In the genomic region with DNA sequence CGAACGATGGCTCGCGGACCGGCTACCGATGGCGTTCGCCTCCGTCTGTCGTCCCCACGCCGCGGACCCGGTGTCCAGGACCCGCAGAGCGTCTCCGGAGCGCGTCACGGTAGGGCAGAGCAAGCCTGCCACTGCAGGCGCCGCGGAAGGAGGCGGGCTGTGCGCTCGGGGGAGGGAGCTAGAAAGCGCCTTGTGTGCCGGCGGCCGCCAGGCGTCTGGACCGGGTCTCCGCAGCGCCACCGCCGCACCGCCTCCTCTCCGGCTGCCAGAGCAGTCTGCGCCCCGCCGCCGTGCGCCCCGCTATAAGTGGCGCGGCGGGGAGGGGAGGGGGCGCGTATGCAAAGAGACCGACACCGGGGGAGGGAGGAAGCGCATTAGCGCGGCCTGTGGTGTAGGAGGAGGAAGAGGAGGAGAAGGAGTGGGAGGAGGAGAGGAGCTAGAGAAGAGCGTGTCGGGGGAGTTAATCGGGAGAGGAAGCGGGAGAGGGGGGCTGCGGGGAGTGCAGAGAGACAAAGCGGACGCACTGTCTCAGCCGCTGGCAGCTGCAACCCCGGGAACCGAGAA, we compare ENCODE assay signal across 1 cellular context.
TF ChIP-seq lines count a peak whose summit lies in the region.

A gene with protein sequence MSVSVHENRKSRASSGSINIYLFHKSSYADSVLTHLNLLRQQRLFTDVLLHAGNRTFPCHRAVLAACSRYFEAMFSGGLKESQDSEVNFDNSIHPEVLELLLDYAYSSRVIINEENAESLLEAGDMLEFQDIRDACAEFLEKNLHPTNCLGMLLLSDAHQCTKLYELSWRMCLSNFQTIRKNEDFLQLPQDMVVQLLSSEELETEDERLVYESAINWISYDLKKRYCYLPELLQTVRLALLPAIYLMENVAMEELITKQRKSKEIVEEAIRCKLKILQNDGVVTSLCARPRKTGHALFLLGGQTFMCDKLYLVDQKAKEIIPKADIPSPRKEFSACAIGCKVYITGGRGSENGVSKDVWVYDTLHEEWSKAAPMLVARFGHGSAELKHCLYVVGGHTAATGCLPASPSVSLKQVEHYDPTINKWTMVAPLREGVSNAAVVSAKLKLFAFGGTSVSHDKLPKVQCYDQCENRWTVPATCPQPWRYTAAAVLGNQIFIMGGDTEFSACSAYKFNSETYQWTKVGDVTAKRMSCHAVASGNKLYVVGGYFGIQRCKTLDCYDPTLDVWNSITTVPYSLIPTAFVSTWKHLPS (minus strand): TSS at position 279 of the 564 bp plus-strand sequence. CDS start 4,243 bp downstream, outside the sequence.

TF ChIP-seq in K562, 482 proteins besides CTCF, POLR2A, EP300 and RAD21 (continued from another document and continues in another):
- TF ChIP-seq SP1 (CRISPR knock-in tag; IDR thresholded peaks at IDR 0.05) (peak; percentile 69), ZBED1 (IDR thresholded peaks at IDR 0.05) (no peak), CCNT2 (IDR thresholded peaks at IDR 0.05; ENCODE audit: borderline replicate concordance, extremely low read depth, insufficient read length, low read depth, low read length) (peak; percentile 51), STAT5A (IDR thresholded peaks at IDR 0.05; ENCODE audit: borderline replicate concordance, low read length) (no peak), HMGN3 (IDR thresholded peaks at IDR 0.05; ENCODE audit: borderline replicate concordance, extremely low read depth, insufficient read length, low read depth, low read length) (peak; percentile 30), ARID2 (IDR thresholded peaks at IDR 0.05) (no peak), HNRNPLL (IDR thresholded peaks at IDR 0.05; ENCODE audit: low read depth, low read length, poor library complexity, severe bottlenecking) (peak; percentile 82), YY1 (IDR thresholded peaks at IDR 0.05; ENCODE audit: borderline replicate concordance in 1 of 3, control insufficient read depth in 1 of 3, extremely low read depth in 1 of 3, insufficient read depth in 3 of 3, insufficient read length in 1 of 3, insufficient replicate concordance in 2 of 3, low read depth in 1 of 3, low read length in 2 of 3) (peak in 1 of 3 experiments; percentile 22), FOSL1 (tag; conservative IDR thresholded peaks at IDR 0.05) (no peak), MTF1 (CRISPR knock-in tag; IDR thresholded peaks at IDR 0.05; ENCODE audit: borderline replicate concordance) (no peak), MYNN (IDR thresholded peaks at IDR 0.05) (peak; percentile 23; the same call in 1 of the 2 replicates), MYNN (CRISPR knock-in tag; IDR thresholded peaks at IDR 0.05) (no peak), ZNF232 (CRISPR knock-in tag; IDR thresholded peaks at IDR 0.05) (0 out of 2 replicates have a peak, but pooled peaks have one; percentile 19), POLR2G (IDR thresholded peaks at IDR 0.05; ENCODE audit: low read depth, low read length) (peak; percentile 75), PHTF2 (CRISPR knock-in tag; IDR thresholded peaks at IDR 0.05) (no peak), CTBP1 (IDR thresholded peaks at IDR 0.05; ENCODE audit: borderline replicate concordance) (peak; percentile 90), CBX3 (IDR thresholded peaks at IDR 0.05; ENCODE audit: borderline replicate concordance in 1 of 2, low read length in 2 of 2) (no peak), ZBTB7A (IDR thresholded peaks at IDR 0.05; ENCODE audit: borderline replicate concordance, control insufficient read depth, low read depth, low read length) (peak; percentile 45; the same call in 1 of the 2 replicates), L3MBTL2 (IDR thresholded peaks at IDR 0.05) (peak; percentile 41; the same call in 1 of the 2 replicates), PHF8 (IDR thresholded peaks at IDR 0.05; ENCODE audit: borderline replicate concordance, low read length) (no peak), SRSF7 (optimal IDR thresholded peaks at IDR 0.05; ENCODE audit: low read depth, low read length) (no peak), KAT7 (CRISPR knock-in tag; IDR thresholded peaks at IDR 0.05; ENCODE audit: borderline replicate concordance) (peak; percentile 89; the same call in 1 of the 2 replicates), PHF20 (IDR thresholded peaks at IDR 0.05; ENCODE audit: partially characterized antibody) (no peak), CREB1 (IDR thresholded peaks at IDR 0.05) (no peak), CREB1 (CRISPR knock-in tag; IDR thresholded peaks at IDR 0.05) (peak; percentile 23; the same call in 1 of the 2 replicates), BCOR (IDR thresholded peaks at IDR 0.05) (peak; percentile 35; the same call in 1 of the 2 replicates), GTF2E2 (tag; IDR thresholded peaks at IDR 0.05) (no peak), DDX20 (tag; IDR thresholded peaks at IDR 0.05; ENCODE audit: low read depth) (no peak), STAG1 (CRISPR knock-in tag; IDR thresholded peaks at IDR 0.05; ENCODE audit: borderline replicate concordance) (peak; percentile 55; the same call in 1 of the 2 replicates), MAZ (CRISPR knock-in tag; conservative IDR thresholded peaks at IDR 0.05 in 1 of 2, IDR thresholded peaks at IDR 0.05 in 1 of 2) (peak in 1 of 2 experiments; percentile 43; a peak in 1 of 4 replicates), ZNF175 (CRISPR knock-in tag; IDR thresholded peaks at IDR 0.05; ENCODE audit: low read depth) (no peak), SAFB2 (IDR thresholded peaks at IDR 0.05; ENCODE audit: borderline replicate concordance, low read depth, low read length, severe bottlenecking) (no peak), MTA3 (IDR thresholded peaks at IDR 0.05; ENCODE audit: borderline replicate concordance) (peak; percentile 35; the same call in 1 of the 2 replicates), CXXC5 (CRISPR knock-in tag; IDR thresholded peaks at IDR 0.05) (peak; percentile 51), GABPB1 (CRISPR knock-in tag; IDR thresholded peaks at IDR 0.05) (peak; percentile 57; the same call in 1 of the 2 replicates), MEF2D (tag; conservative IDR thresholded peaks at IDR 0.05; ENCODE audit: low read depth) (no peak), TOE1 (IDR thresholded peaks at IDR 0.05; ENCODE audit: borderline replicate concordance) (no peak), TOE1 (CRISPR knock-in tag; IDR thresholded peaks at IDR 0.05; ENCODE audit: borderline replicate concordance, low read depth) (no peak), NCOA6 (IDR thresholded peaks at IDR 0.05) (no peak), FUS (optimal IDR thresholded peaks at IDR 0.05; ENCODE audit: low read depth, low read length) (peak; percentile 48), CREBBP (IDR thresholded peaks at IDR 0.05; ENCODE audit: low read depth, low read length) (no peak)
- TF ChIP-seq, protein P1, sequence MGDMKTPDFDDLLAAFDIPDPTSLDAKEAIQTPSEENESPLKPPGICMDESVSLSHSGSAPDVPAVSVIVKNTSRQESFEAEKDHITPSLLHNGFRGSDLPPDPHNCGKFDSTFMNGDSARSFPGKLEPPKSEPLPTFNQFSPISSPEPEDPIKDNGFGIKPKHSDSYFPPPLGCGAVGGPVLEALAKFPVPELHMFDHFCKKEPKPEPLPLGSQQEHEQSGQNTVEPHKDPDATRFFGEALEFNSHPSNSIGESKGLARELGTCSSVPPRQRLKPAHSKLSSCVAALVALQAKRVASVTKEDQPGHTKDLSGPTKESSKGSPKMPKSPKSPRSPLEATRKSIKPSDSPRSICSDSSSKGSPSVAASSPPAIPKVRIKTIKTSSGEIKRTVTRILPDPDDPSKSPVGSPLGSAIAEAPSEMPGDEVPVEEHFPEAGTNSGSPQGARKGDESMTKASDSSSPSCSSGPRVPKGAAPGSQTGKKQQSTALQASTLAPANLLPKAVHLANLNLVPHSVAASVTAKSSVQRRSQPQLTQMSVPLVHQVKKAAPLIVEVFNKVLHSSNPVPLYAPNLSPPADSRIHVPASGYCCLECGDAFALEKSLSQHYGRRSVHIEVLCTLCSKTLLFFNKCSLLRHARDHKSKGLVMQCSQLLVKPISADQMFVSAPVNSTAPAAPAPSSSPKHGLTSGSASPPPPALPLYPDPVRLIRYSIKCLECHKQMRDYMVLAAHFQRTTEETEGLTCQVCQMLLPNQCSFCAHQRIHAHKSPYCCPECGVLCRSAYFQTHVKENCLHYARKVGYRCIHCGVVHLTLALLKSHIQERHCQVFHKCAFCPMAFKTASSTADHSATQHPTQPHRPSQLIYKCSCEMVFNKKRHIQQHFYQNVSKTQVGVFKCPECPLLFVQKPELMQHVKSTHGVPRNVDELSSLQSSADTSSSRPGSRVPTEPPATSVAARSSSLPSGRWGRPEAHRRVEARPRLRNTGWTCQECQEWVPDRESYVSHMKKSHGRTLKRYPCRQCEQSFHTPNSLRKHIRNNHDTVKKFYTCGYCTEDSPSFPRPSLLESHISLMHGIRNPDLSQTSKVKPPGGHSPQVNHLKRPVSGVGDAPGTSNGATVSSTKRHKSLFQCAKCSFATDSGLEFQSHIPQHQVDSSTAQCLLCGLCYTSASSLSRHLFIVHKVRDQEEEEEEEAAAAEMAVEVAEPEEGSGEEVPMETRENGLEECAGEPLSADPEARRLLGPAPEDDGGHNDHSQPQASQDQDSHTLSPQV (IDR thresholded peaks at IDR 0.05): no peak
- TF ChIP-seq, protein P2, sequence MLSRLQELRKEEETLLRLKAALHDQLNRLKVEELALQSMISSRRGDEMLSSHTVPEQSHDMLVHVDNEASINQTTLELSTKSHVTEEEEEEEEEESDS (CRISPR knock-in tag; IDR thresholded peaks at IDR 0.05): no peak
- TF ChIP-seq, protein P3, sequence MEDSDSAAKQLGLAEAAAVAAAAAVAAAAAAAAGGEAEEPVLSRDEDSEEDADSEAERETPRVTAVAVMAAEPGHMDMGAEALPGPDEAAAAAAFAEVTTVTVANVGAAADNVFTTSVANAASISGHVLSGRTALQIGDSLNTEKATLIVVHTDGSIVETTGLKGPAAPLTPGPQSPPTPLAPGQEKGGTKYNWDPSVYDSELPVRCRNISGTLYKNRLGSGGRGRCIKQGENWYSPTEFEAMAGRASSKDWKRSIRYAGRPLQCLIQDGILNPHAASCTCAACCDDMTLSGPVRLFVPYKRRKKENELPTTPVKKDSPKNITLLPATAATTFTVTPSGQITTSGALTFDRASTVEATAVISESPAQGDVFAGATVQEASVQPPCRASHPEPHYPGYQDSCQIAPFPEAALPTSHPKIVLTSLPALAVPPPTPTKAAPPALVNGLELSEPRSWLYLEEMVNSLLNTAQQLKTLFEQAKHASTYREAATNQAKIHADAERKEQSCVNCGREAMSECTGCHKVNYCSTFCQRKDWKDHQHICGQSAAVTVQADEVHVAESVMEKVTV (CRISPR knock-in tag; IDR thresholded peaks at IDR 0.05): peak; percentile 38; the same call in 1 of the 2 replicates
- TF ChIP-seq, protein P4, sequence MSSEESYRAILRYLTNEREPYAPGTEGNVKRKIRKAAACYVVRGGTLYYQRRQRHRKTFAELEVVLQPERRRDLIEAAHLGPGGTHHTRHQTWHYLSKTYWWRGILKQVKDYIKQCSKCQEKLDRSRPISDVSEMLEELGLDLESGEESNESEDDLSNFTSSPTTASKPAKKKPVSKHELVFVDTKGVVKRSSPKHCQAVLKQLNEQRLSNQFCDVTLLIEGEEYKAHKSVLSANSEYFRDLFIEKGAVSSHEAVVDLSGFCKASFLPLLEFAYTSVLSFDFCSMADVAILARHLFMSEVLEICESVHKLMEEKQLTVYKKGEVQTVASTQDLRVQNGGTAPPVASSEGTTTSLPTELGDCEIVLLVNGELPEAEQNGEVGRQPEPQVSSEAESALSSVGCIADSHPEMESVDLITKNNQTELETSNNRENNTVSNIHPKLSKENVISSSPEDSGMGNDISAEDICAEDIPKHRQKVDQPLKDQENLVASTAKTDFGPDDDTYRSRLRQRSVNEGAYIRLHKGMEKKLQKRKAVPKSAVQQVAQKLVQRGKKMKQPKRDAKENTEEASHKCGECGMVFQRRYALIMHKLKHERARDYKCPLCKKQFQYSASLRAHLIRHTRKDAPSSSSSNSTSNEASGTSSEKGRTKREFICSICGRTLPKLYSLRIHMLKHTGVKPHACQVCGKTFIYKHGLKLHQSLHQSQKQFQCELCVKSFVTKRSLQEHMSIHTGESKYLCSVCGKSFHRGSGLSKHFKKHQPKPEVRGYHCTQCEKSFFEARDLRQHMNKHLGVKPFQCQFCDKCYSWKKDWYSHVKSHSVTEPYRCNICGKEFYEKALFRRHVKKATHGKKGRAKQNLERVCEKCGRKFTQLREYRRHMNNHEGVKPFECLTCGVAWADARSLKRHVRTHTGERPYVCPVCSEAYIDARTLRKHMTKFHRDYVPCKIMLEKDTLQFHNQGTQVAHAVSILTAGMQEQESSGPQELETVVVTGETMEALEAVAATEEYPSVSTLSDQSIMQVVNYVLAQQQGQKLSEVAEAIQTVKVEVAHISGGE (CRISPR knock-in tag; IDR thresholded peaks at IDR 0.05): no peak
- TF ChIP-seq, protein P5, sequence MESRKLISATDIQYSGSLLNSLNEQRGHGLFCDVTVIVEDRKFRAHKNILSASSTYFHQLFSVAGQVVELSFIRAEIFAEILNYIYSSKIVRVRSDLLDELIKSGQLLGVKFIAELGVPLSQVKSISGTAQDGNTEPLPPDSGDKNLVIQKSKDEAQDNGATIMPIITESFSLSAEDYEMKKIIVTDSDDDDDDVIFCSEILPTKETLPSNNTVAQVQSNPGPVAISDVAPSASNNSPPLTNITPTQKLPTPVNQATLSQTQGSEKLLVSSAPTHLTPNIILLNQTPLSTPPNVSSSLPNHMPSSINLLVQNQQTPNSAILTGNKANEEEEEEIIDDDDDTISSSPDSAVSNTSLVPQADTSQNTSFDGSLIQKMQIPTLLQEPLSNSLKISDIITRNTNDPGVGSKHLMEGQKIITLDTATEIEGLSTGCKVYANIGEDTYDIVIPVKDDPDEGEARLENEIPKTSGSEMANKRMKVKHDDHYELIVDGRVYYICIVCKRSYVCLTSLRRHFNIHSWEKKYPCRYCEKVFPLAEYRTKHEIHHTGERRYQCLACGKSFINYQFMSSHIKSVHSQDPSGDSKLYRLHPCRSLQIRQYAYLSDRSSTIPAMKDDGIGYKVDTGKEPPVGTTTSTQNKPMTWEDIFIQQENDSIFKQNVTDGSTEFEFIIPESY (CRISPR knock-in tag; IDR thresholded peaks at IDR 0.05): peak; percentile 72
- TF ChIP-seq, protein P6, sequence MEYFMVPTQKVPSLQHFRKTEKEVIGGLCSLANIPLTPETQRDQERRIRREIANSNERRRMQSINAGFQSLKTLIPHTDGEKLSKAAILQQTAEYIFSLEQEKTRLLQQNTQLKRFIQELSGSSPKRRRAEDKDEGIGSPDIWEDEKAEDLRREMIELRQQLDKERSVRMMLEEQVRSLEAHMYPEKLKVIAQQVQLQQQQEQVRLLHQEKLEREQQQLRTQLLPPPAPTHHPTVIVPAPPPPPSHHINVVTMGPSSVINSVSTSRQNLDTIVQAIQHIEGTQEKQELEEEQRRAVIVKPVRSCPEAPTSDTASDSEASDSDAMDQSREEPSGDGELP (CRISPR knock-in tag; IDR thresholded peaks at IDR 0.05; ENCODE audit: borderline replicate concordance): peak; percentile 46; the same call in 1 of the 2 replicates
- TF ChIP-seq, protein P7, sequence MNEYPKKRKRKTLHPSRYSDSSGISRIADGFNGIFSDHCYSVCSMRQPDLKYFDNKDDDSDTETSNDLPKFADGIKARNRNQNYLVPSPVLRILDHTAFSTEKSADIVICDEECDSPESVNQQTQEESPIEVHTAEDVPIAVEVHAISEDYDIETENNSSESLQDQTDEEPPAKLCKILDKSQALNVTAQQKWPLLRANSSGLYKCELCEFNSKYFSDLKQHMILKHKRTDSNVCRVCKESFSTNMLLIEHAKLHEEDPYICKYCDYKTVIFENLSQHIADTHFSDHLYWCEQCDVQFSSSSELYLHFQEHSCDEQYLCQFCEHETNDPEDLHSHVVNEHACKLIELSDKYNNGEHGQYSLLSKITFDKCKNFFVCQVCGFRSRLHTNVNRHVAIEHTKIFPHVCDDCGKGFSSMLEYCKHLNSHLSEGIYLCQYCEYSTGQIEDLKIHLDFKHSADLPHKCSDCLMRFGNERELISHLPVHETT (CRISPR knock-in tag; conservative IDR thresholded peaks at IDR 0.05 in 1 of 2, IDR thresholded peaks at IDR 0.05 in 1 of 2): no peak
